Comparison of ENCODE assay signal across 8 cellular contexts in genomic region chr2:73175663-73176204, GRCh38. TPM values are rescaled to one million over a fixed set of nuclear protein-coding genes. Genes with fewer than 3 reads are reported as not detected.
A peak's percentile ranks its signal among the peaks of the same experiment; 100 is the strongest.
DNase-seq lines count a peak whose midpoint lies in the region; ATAC-seq, FAIRE-seq and TF ChIP-seq lines count a peak whose summit lies in the region.

No MANE protein-coding gene starts in this region.

- H3K36me3 ChIP-seq in HepG2 (replicated peaks in 1 of 2; ENCODE audit: control insufficient read depth in 1 of 2, insufficient read depth in 2 of 2, low read length in 2 of 2), result no peaks in the 10 kb centered on the region

- peaks cover 48% of the 10 kb centered on the region for H3K4me1 ChIP-seq in HepG2 (ENCODE audit: insufficient read depth, low read length)

- peak overlapping the region; percentile 86 for H3K4me2 ChIP-seq in HepG2 (ENCODE audit: low read depth, low read length)

- no peak overlapping the region for H2AFZ ChIP-seq in HepG2 (ENCODE audit: low read length)

- no peak for FAIRE-seq in HepG2 (lab: Jason Lieb, UNC)

- TF ChIP-seq CTCF in GM10266 (IDR thresholded peaks at IDR 0.05; ENCODE audit: control insufficient read depth, insufficient read depth, low read depth, missing control alignments) (no peak), HepG2 (CRISPR knock-in tag; IDR thresholded peaks at IDR 0.05) (peak; percentile 30)

- TF ChIP-seq EP300 in HepG2 (IDR thresholded peaks at IDR 0.05; ENCODE audit: low read depth in 2 of 2, low read length in 2 of 2) (no peak), HepG2 (CRISPR knock-in tag; IDR thresholded peaks at IDR 0.05; ENCODE audit: borderline replicate concordance) (0 out of 2 replicates have a peak, but pooled peaks have one; percentile 41)

- peak overlapping the region; percentile 57 to 77 (median 59) for H3K4me3 ChIP-seq in HepG2 (replicated peaks in 1 of 3; ENCODE audit: insufficient read depth in 1 of 3, low read depth in 2 of 3, low read length in 3 of 3)

- POLR2A ChIA-PET in HepG2 (lab: Yijun Ruan, JAX), result interaction anchor here (1.0 to 2.6 kb wide), 6 partner anchors 16 to 283 kb away, joined by 5 to 43 read pairs (median 6); partner anchors contain the start of genes SFXN5 and SMYD5

- no peaks in the 10 kb centered on the region for H4K20me1 ChIP-seq in HepG2 (ENCODE audit: insufficient read depth, low read length)

- DNase-seq in GM10266 (ENCODE audit: extremely low spot score), result peak; percentile 65
- peak; percentile 36 for DNase-seq in NCI-H1105 treated with DMSO at 0.1 percent for 48 hours (lab: John Stamatoyannopoulos, UW)
- peak; percentile 53 to 63 for DNase-seq in activated CD4-positive, alpha-beta T cell treated with anti-CD3 and anti-CD28 coated beads, Interleukin-2, amount 50 U/mL, for 4 hours
- DNase-seq in dermis microvascular lymphatic vessel endothelial cell (ENCODE audit: low read depth in 2 of 2), result peak; percentile 7 to 66
- DNase-seq in HepG2 (ENCODE audit: low spot score), result peak; percentile 53
- peak; percentile 75 for DNase-seq in stimulated activated CD4-positive, alpha-beta T cell treated with anti-CD3 and anti-CD28 coated beads, Interleukin-4, amount 100 ng/mL, for 1 hour
- no peak for DNase-seq in cortex of kidney (lab: John Stamatoyannopoulos, UW)

- peaks cover 8 to 61% of the 10 kb centered on the region in 2 experiments for H3K27me3 ChIP-seq in HepG2 (ENCODE audit: control insufficient read depth in 1 of 2, insufficient read depth in 2 of 2, low read length in 2 of 2)

- H3K27ac ChIP-seq in HepG2 (ENCODE audit: extremely low read length, insufficient read depth, low read length), result no peak overlapping the region

- BruUV-seq in HepG2 (replicated peaks; lab: Mats Ljungman, UMichigan), result no TSS peak

- CTCF ChIA-PET in HepG2 (lab: Yijun Ruan, JAX; ENCODE audit: low intra/inter-chr PET ratio, low total read pairs), result interaction anchor here (2.4 to 4.0 kb wide), 3 partner anchors 37 to 90 kb away, joined by 8 to 74 read pairs (median 41); partner anchors contain the start of gene SMYD5

- intact Hi-C loops in HepG2 (cut with micrococcal nuclease; ENCODE audit: unreplicated experiment), result loop anchor here (5.0 kb wide), 2 partner anchors 87 to 183 kb away; no protein-coding TSS in a partner anchor

- TF ChIP-seq POLR2A in HepG2 (IDR thresholded peaks at IDR 0.05; ENCODE audit: insufficient read depth in 1 of 2, low read depth in 2 of 2, low read length in 2 of 2), result no peak

- in situ Hi-C loops in HepG2 (cut with HindIII; ENCODE audit: extremely low pct_ligation_motif_present, low pct_unique_long_range_greater_than_20kb), result loop anchor here (5.0 kb wide), 2 partner anchors 37 to 283 kb away; partner anchors contain the start of gene SMYD5

- no peaks in the 10 kb centered on the region for H3K79me2 ChIP-seq in HepG2 (ENCODE audit: insufficient read depth, low read length)

- peak; percentile 33; the same call in 1 of the 2 replicates for TF ChIP-seq RAD21 in HepG2 (CRISPR knock-in tag; IDR thresholded peaks at IDR 0.05)

- peak overlapping the region; percentile 8; the same call in 1 of the 2 replicates for H3K9ac ChIP-seq in HepG2 (ENCODE audit: insufficient read depth, low read depth, low read length)

- WGBS in HepG2 (ENCODE audit: low lambda C conversion rate), result 2% methylated on average over 26 of the region's 59 CpGs

- peak; percentile 40 for ATAC-seq in HepG2
- ATAC-seq in HG02623 (IDR thresholded peaks at IDR 0.05; ENCODE audit: unreplicated experiment), result no peak

- H3K9me3 ChIP-seq in HepG2 (ENCODE audit: low read length), result no peaks in the 10 kb centered on the region

RNA-seq across cellular contexts. Expression of gene NOTO, which starts 26.6 kb away (rescaled TPM):
- not detected in 2 replicates for total RNA-seq in dermis microvascular lymphatic vessel endothelial cell
- total RNA-seq in HepG2 (2016; rRNA removed; fragmentation: Illumina TruSeq; extraction: Trizol), result not detected in 2 replicates
- total RNA-seq in HepG2 (2016; cell fraction: cytosol; rRNA removed; fragmentation: Illumina TruSeq; extraction: Trizol; ENCODE audit: low read depth), result not detected in 2 replicates
- not detected in 2 replicates for total RNA-seq in HepG2 (2016; cell fraction: insoluble cytoplasmic fraction; rRNA removed; fragmentation: Illumina TruSeq; extraction: Trizol)
- not detected in 2 replicates for total RNA-seq in HepG2 (2016; cell fraction: membrane; rRNA removed; fragmentation: Illumina TruSeq; extraction: Trizol)
- not detected in 2 replicates for total RNA-seq in HepG2 (2016; cell fraction: nucleus; rRNA removed; fragmentation: Illumina TruSeq; extraction: Trizol)
- not detected in 2 replicates for polyA plus RNA-seq in HepG2 (2011; rRNA removed)
- polyA plus RNA-seq in HepG2 (2011; cell fraction: cytosol; rRNA removed), result not detected in 2 replicates
- not detected in 2 replicates for polyA plus RNA-seq in HepG2 (2011; cell fraction: nucleus; rRNA removed)
- not detected in 2 replicates for polyA plus RNA-seq in HepG2 (2012)
- not detected in 2 replicates for polyA plus RNA-seq in HepG2 (2016; cell fraction: cytosol; fragmentation: Illumina TruSeq; extraction: Trizol; ENCODE audit: low read depth)
- polyA plus RNA-seq in HepG2 (2016; cell fraction: insoluble cytoplasmic fraction; fragmentation: Illumina TruSeq; extraction: Trizol; ENCODE audit: low read depth), result not detected in 2 replicates
- polyA plus RNA-seq in HepG2 (2016; cell fraction: membrane; fragmentation: Illumina TruSeq; extraction: Trizol; ENCODE audit: low read depth), result not detected in 2 replicates
- polyA plus RNA-seq in HepG2 (2016; cell fraction: nucleus; fragmentation: Illumina TruSeq; extraction: Trizol; ENCODE audit: insufficient read depth, low read depth), result not detected in 2 replicates
- not detected in 2 replicates for polyA minus RNA-seq in HepG2 (2011; rRNA and poly(A)+ RNA removed; ENCODE audit: low replicate concordance)
- polyA minus RNA-seq in HepG2 (2011; cell fraction: cytosol; rRNA and poly(A)+ RNA removed), result not detected in 2 replicates
- polyA minus RNA-seq in HepG2 (2011; cell fraction: nucleus; rRNA and poly(A)+ RNA removed), result not detected in 2 replicates

RNA-seq across cellular contexts. Expression of gene SMYD5, which starts 38.3 kb away (rescaled TPM):
- total RNA-seq in dermis microvascular lymphatic vessel endothelial cell (11.2 and 12.1 TPM in 2 replicates), HepG2 (2016; rRNA removed; fragmentation: Illumina TruSeq; extraction: Trizol) (70.4 and 70.6 TPM in 2 replicates)
- 9.8 and 10.0 TPM in 2 replicates for total RNA-seq in HepG2 (2016; cell fraction: cytosol; rRNA removed; fragmentation: Illumina TruSeq; extraction: Trizol; ENCODE audit: low read depth)
- total RNA-seq in HepG2 (2016; cell fraction: insoluble cytoplasmic fraction; rRNA removed; fragmentation: Illumina TruSeq; extraction: Trizol), result 60.2 and 71.8 TPM in 2 replicates
- 27.7 and 31.2 TPM in 2 replicates for total RNA-seq in HepG2 (2016; cell fraction: membrane; rRNA removed; fragmentation: Illumina TruSeq; extraction: Trizol)
- total RNA-seq in HepG2 (2016; cell fraction: nucleus; rRNA removed; fragmentation: Illumina TruSeq; extraction: Trizol), result 60.7 and 66.5 TPM in 2 replicates
- polyA plus RNA-seq in HepG2 (2011; rRNA removed), result 55.8 and 62.2 TPM in 2 replicates
- 42.9 and 47.4 TPM in 2 replicates for polyA plus RNA-seq in HepG2 (2011; cell fraction: cytosol; rRNA removed)
- polyA plus RNA-seq in HepG2 (2011; cell fraction: nucleus; rRNA removed), result 96.0 and 102 TPM in 2 replicates
- 48.5 and 51.9 TPM in 2 replicates for polyA plus RNA-seq in HepG2 (2012)
- polyA plus RNA-seq in HepG2 (2016; cell fraction: cytosol; fragmentation: Illumina TruSeq; extraction: Trizol; ENCODE audit: low read depth), result 8.0 TPM in 2 replicates
- polyA plus RNA-seq in HepG2 (2016; cell fraction: insoluble cytoplasmic fraction; fragmentation: Illumina TruSeq; extraction: Trizol; ENCODE audit: low read depth), result 52.6 and 65.1 TPM in 2 replicates
- polyA plus RNA-seq in HepG2 (2016; cell fraction: membrane; fragmentation: Illumina TruSeq; extraction: Trizol; ENCODE audit: low read depth), result 20.7 and 22.3 TPM in 2 replicates
- polyA plus RNA-seq in HepG2 (2016; cell fraction: nucleus; fragmentation: Illumina TruSeq; extraction: Trizol; ENCODE audit: insufficient read depth, low read depth), result 82.3 and 84.7 TPM in 2 replicates
- polyA minus RNA-seq in HepG2 (2011; rRNA and poly(A)+ RNA removed; ENCODE audit: low replicate concordance), result 57.7 and 119 TPM in 2 replicates
- 18.6 and 21.6 TPM in 2 replicates for polyA minus RNA-seq in HepG2 (2011; cell fraction: cytosol; rRNA and poly(A)+ RNA removed)
- polyA minus RNA-seq in HepG2 (2011; cell fraction: nucleus; rRNA and poly(A)+ RNA removed), result 78.0 and 87.9 TPM in 2 replicates

RNA-seq across cellular contexts. Expression of gene PRADC1, which starts 57.3 kb away (rescaled TPM):
- total RNA-seq in dermis microvascular lymphatic vessel endothelial cell (20.4 and 23.6 TPM in 2 replicates), HepG2 (2016; rRNA removed; fragmentation: Illumina TruSeq; extraction: Trizol) (30.0 and 37.2 TPM in 2 replicates)
- total RNA-seq in HepG2 (2016; cell fraction: cytosol; rRNA removed; fragmentation: Illumina TruSeq; extraction: Trizol; ENCODE audit: low read depth), result 141 and 145 TPM in 2 replicates
- 25.4 and 37.6 TPM in 2 replicates for total RNA-seq in HepG2 (2016; cell fraction: insoluble cytoplasmic fraction; rRNA removed; fragmentation: Illumina TruSeq; extraction: Trizol)
- 112 and 121 TPM in 2 replicates for total RNA-seq in HepG2 (2016; cell fraction: membrane; rRNA removed; fragmentation: Illumina TruSeq; extraction: Trizol)
- 16.8 TPM in 2 replicates for total RNA-seq in HepG2 (2016; cell fraction: nucleus; rRNA removed; fragmentation: Illumina TruSeq; extraction: Trizol)
- polyA plus RNA-seq in HepG2 (2011; rRNA removed), result 11.6 and 12.1 TPM in 2 replicates
- polyA plus RNA-seq in HepG2 (2011; cell fraction: cytosol; rRNA removed), result 10.0 and 15.9 TPM in 2 replicates
- 4.1 and 7.0 TPM in 2 replicates for polyA plus RNA-seq in HepG2 (2011; cell fraction: nucleus; rRNA removed)
- 5.7 and 8.8 TPM in 2 replicates for polyA plus RNA-seq in HepG2 (2012)
- polyA plus RNA-seq in HepG2 (2016; cell fraction: cytosol; fragmentation: Illumina TruSeq; extraction: Trizol; ENCODE audit: low read depth), result 152 and 157 TPM in 2 replicates
- 23.1 and 23.9 TPM in 2 replicates for polyA plus RNA-seq in HepG2 (2016; cell fraction: insoluble cytoplasmic fraction; fragmentation: Illumina TruSeq; extraction: Trizol; ENCODE audit: low read depth)
- 103 and 106 TPM in 2 replicates for polyA plus RNA-seq in HepG2 (2016; cell fraction: membrane; fragmentation: Illumina TruSeq; extraction: Trizol; ENCODE audit: low read depth)
- polyA plus RNA-seq in HepG2 (2016; cell fraction: nucleus; fragmentation: Illumina TruSeq; extraction: Trizol; ENCODE audit: insufficient read depth, low read depth), result 23.7 and 26.7 TPM in 2 replicates
- polyA minus RNA-seq in HepG2 (2011; rRNA and poly(A)+ RNA removed; ENCODE audit: low replicate concordance), result 19.5 and 55.8 TPM in 2 replicates
- polyA minus RNA-seq in HepG2 (2011; cell fraction: cytosol; rRNA and poly(A)+ RNA removed), result 2.7 and 5.5 TPM in 2 replicates
- 2.2 and 3.3 TPM in 2 replicates for polyA minus RNA-seq in HepG2 (2011; cell fraction: nucleus; rRNA and poly(A)+ RNA removed)

RNA-seq across cellular contexts. Expression of gene CCT7, which starts 58.4 kb away (rescaled TPM):
- 347 and 408 TPM in 2 replicates for total RNA-seq in dermis microvascular lymphatic vessel endothelial cell
- 517 and 689 TPM in 2 replicates for total RNA-seq in HepG2 (2016; rRNA removed; fragmentation: Illumina TruSeq; extraction: Trizol)
- total RNA-seq in HepG2 (2016; cell fraction: cytosol; rRNA removed; fragmentation: Illumina TruSeq; extraction: Trizol; ENCODE audit: low read depth), result 83.8 and 91.7 TPM in 2 replicates
- total RNA-seq in HepG2 (2016; cell fraction: insoluble cytoplasmic fraction; rRNA removed; fragmentation: Illumina TruSeq; extraction: Trizol), result 525 and 715 TPM in 2 replicates
- total RNA-seq in HepG2 (2016; cell fraction: membrane; rRNA removed; fragmentation: Illumina TruSeq; extraction: Trizol), result 114 and 115 TPM in 2 replicates
- 196 and 212 TPM in 2 replicates for total RNA-seq in HepG2 (2016; cell fraction: nucleus; rRNA removed; fragmentation: Illumina TruSeq; extraction: Trizol)
- 326 and 347 TPM in 2 replicates for polyA plus RNA-seq in HepG2 (2011; rRNA removed)
- polyA plus RNA-seq in HepG2 (2011; cell fraction: cytosol; rRNA removed), result 421 and 439 TPM in 2 replicates
- polyA plus RNA-seq in HepG2 (2011; cell fraction: nucleus; rRNA removed), result 113 and 132 TPM in 2 replicates
- 497 and 591 TPM in 2 replicates for polyA plus RNA-seq in HepG2 (2012)
- 60.5 and 62.9 TPM in 2 replicates for polyA plus RNA-seq in HepG2 (2016; cell fraction: cytosol; fragmentation: Illumina TruSeq; extraction: Trizol; ENCODE audit: low read depth)
- 605 and 611 TPM in 2 replicates for polyA plus RNA-seq in HepG2 (2016; cell fraction: insoluble cytoplasmic fraction; fragmentation: Illumina TruSeq; extraction: Trizol; ENCODE audit: low read depth)
- polyA plus RNA-seq in HepG2 (2016; cell fraction: membrane; fragmentation: Illumina TruSeq; extraction: Trizol; ENCODE audit: low read depth), result 71.6 and 78.2 TPM in 2 replicates
- 207 and 227 TPM in 2 replicates for polyA plus RNA-seq in HepG2 (2016; cell fraction: nucleus; fragmentation: Illumina TruSeq; extraction: Trizol; ENCODE audit: insufficient read depth, low read depth)
- 594 and 852 TPM in 2 replicates for polyA minus RNA-seq in HepG2 (2011; rRNA and poly(A)+ RNA removed; ENCODE audit: low replicate concordance)
- polyA minus RNA-seq in HepG2 (2011; cell fraction: cytosol; rRNA and poly(A)+ RNA removed), result 197 and 217 TPM in 2 replicates
- polyA minus RNA-seq in HepG2 (2011; cell fraction: nucleus; rRNA and poly(A)+ RNA removed), result 138 and 184 TPM in 2 replicates
